In genomic region chr3:71444028-71444860, GRCh38 we compare ENCODE assay signal across 8 cellular contexts.
DNase-seq lines count a peak whose midpoint lies in the region; ATAC-seq, FAIRE-seq and TF ChIP-seq lines count a peak whose summit lies in the region.

No MANE protein-coding gene starts in this region.

- no peak overlapping the region for H3K14ac ChIP-seq in neuronal stem cell (ENCODE audit: low read length)

- DNase-seq in GM18507 (ENCODE audit: extremely low spot score, insufficient read length, low read depth) (peak; percentile 36), NB4 (ENCODE audit: low read depth) (peak; percentile 97), activated T-cell treated with anti-CD3 and anti-CD28 coated beads for 48 hours (ENCODE audit: low read depth) (peak; percentile 46), glomerular endothelial cell (ENCODE audit: extremely low read depth, low read depth, low spot score) (peak; percentile 68), posterior cingulate gyrus (no peak), neuronal stem cell (ENCODE audit: low spot score) (no peak)
- peak; percentile 65 for DNase-seq in stimulated activated CD4-positive, alpha-beta T cell treated with anti-CD3 and anti-CD28 coated beads, Interleukin-1b, Interleukin-23, amount 100 ng/mL, for 48 hours

- H3K4me3 ChIP-seq in NB4 (ENCODE audit: low read depth, low read length) (peak overlapping the region; percentile 39), neuronal stem cell (ENCODE audit: low read length in 2 of 2) (no peak overlapping the region)

- no peak overlapping the region for H2BK120ac ChIP-seq in neuronal stem cell (ENCODE audit: low read depth, low read length)

- no peak for TF ChIP-seq CTCF in NB4 (IDR thresholded peaks at IDR 0.05; ENCODE audit: low read depth, low read length)

- no peak overlapping the region for H2BK5ac ChIP-seq in neuronal stem cell (ENCODE audit: low read length)

- peaks cover 2% of the 10 kb centered on the region for H3K79me1 ChIP-seq in neuronal stem cell (ENCODE audit: low read depth, low read length)

- intact Hi-C loops in posterior cingulate gyrus (cut with DNase I), result no loop called here

- no peak overlapping the region for H2AK5ac ChIP-seq in neuronal stem cell (ENCODE audit: low read depth, low read length)

- no peaks in the 10 kb centered on the region for H3K9me3 ChIP-seq in neuronal stem cell (replicated peaks in 1 of 2; ENCODE audit: control insufficient read depth in 2 of 2, insufficient read depth in 1 of 2, low read depth in 1 of 2, low read length in 2 of 2)

- H2AFZ ChIP-seq in neuronal stem cell (ENCODE audit: low read length), result no peak overlapping the region

- H2BK12ac ChIP-seq in neuronal stem cell (ENCODE audit: low read length), result no peak overlapping the region

- no peak overlapping the region for H2BK15ac ChIP-seq in neuronal stem cell (ENCODE audit: low read length)

- H4K91ac ChIP-seq in neuronal stem cell (ENCODE audit: low read depth, low read length, poor library complexity), result no peak overlapping the region

- no peak overlapping the region for H3K4ac ChIP-seq in neuronal stem cell (ENCODE audit: low read length)

- no peak overlapping the region for H3K9ac ChIP-seq in neuronal stem cell (ENCODE audit: low read depth, low read length, poor library complexity)

- H3K23ac ChIP-seq in neuronal stem cell (ENCODE audit: low read depth, low read length, poor library complexity), result no peak overlapping the region

- H3K18ac ChIP-seq in neuronal stem cell (ENCODE audit: low read length), result no peak overlapping the region

- no peaks in the 10 kb centered on the region for H3K27me3 ChIP-seq in neuronal stem cell (ENCODE audit: control insufficient read depth in 3 of 3, insufficient read depth in 3 of 3, low read depth in 1 of 3, low read length in 3 of 3)

- H3K4me1 ChIP-seq in neuronal stem cell (ENCODE audit: control insufficient read depth in 2 of 2, insufficient read depth in 1 of 2, low read depth in 1 of 2, low read length in 2 of 2), result peaks cover 0 to 11% of the 10 kb centered on the region in 2 donors

- peak; percentile 28 for TF ChIP-seq POLR2A in NB4 (IDR thresholded peaks at IDR 0.05; ENCODE audit: extremely low read depth, insufficient read length)

- H3K4me2 ChIP-seq in neuronal stem cell (ENCODE audit: insufficient read depth, low read length, poor library complexity, severe bottlenecking), result no peak overlapping the region

- peak; percentile 91 for ATAC-seq in HG02623 (IDR thresholded peaks at IDR 0.05; ENCODE audit: unreplicated experiment)

- no peaks in the 10 kb centered on the region for H3K36me3 ChIP-seq in neuronal stem cell (replicated peaks in 1 of 2; ENCODE audit: control insufficient read depth in 2 of 2, insufficient read depth in 2 of 2, low read length in 2 of 2)

- H3K27ac ChIP-seq in neuronal stem cell (replicated peaks; ENCODE audit: low read length), result no peak overlapping the region

- no CpG with 5 or more reads among the region's 17 CpGs for WGBS in neuronal stem cell (ENCODE audit: extremely low coverage in 2 of 2, insufficient read length in 2 of 2, insufficient replicate concordance in 1 of 2), 2 donors

- peak; percentile 94 for FAIRE-seq in GM18507 (lab: Jason Lieb, UNC)

- H4K8ac ChIP-seq in neuronal stem cell (ENCODE audit: low read depth, low read length), result no peak overlapping the region

Comparison
In these comparisons a context has a peak if more than half of its experiments do, and no peak if none do; other contexts are left out.
1. DNase-seq: peak in GM18507 (single experiment), NB4 (single experiment), activated T-cell treated with anti-CD3 and anti-CD28 coated beads for 48 hours (single experiment), glomerular endothelial cell (single experiment) and stimulated activated CD4-positive, alpha-beta T cell treated with anti-CD3 and anti-CD28 coated beads, Interleukin-1b, Interleukin-23, amount 100 ng/mL, for 48 hours (single experiment); none in posterior cingulate gyrus (0 of 10) and neuronal stem cell (single experiment).